Comparison of ENCODE assay signal across 8 cellular contexts in genomic region chr1:150574260-150575071, GRCh38. TPM values are rescaled to one million over a fixed set of nuclear protein-coding genes. Genes with fewer than 3 reads are reported as not detected.
DNase-seq lines count a peak whose midpoint lies in the region; ATAC-seq and TF ChIP-seq lines count a peak whose summit lies in the region.

No MANE protein-coding gene starts in this region.

- TF ChIP-seq EP300 in tibial nerve (IDR thresholded peaks at IDR 0.05): peak in 1 of 2 donors; percentile 23

- POLR2A ChIA-PET in activated naive CD8-positive, alpha-beta T cell treated with anti-CD3 and anti-CD28 coated beads, Interleukin-2, amount 10 ng/mL, durations not matched to agents 7 days and 5 days (lab: Charles Lee): interaction anchor here (0.8 to 13.3 kb wide), 4 partner anchors 10 to 45 kb away, joined by 3 to 1003 read pairs (median 8); no protein-coding TSS in a partner anchor

- peak; percentile 68 for TF ChIP-seq POLR2A in right lobe of liver (IDR thresholded peaks at IDR 0.05)
- no peak for TF ChIP-seq POLR2A in tibial nerve (IDR thresholded peaks at IDR 0.05)

- no peak for ATAC-seq in activated CD8-positive, alpha-beta memory T cell treated with anti-CD3 and anti-CD28 coated beads, Interleukin-2, amount 10 ng/mL, durations not matched to agents 7 days and 5 days
- ATAC-seq in activated naive CD8-positive, alpha-beta T cell treated with anti-CD3 and anti-CD28 coated beads, Interleukin-2, amount 10 ng/mL, durations not matched to agents 7 days and 5 days (ENCODE audit: low read depth): no peak
- ATAC-seq in right lobe of liver (no peak), HG03520 (IDR thresholded peaks at IDR 0.05; ENCODE audit: unreplicated experiment) (no peak)

- H3K9me3 Mint-ChIP-seq in activated CD8-positive, alpha-beta memory T cell treated with anti-CD3 and anti-CD28 coated beads, Interleukin-2, amount 10 ng/mL, durations not matched to agents 7 days and 5 days (ENCODE audit: low read depth): no peaks in the 10 kb centered on the region
- no peaks in the 10 kb centered on the region for H3K9me3 Mint-ChIP-seq in activated naive CD8-positive, alpha-beta T cell treated with anti-CD3 and anti-CD28 coated beads, Interleukin-2, amount 10 ng/mL, durations not matched to agents 7 days and 5 days

- H3K4me3 ChIP-seq in right lobe of liver: peak overlapping the region; percentile 61 to 99 (median 63)
- peak overlapping the region; percentile 82 to 98 (median 93) for H3K4me3 ChIP-seq in tibial nerve

- DNase-seq in activated CD8-positive, alpha-beta memory T cell treated with anti-CD3 and anti-CD28 coated beads, Interleukin-2, amount 10 ng/mL, durations not matched to agents 7 days and 5 days: no peak
- no peak for DNase-seq in activated CD8-positive, alpha-beta memory T cell treated with anti-CD3 and anti-CD28 coated beads, Interleukin-2, amount 50 U/mL, for 4 hours
- DNase-seq in activated naive CD8-positive, alpha-beta T cell treated with anti-CD3 and anti-CD28 coated beads, Interleukin-2, amount 10 ng/mL, durations not matched to agents 7 days and 5 days: no peak
- DNase-seq in right lobe of liver (no peak), tibial nerve (ENCODE audit: low spot score in 2 of 2) (no peak), posterior cingulate gyrus (no peak)
- no peak for DNase-seq in activated CD4-positive, alpha-beta T cell treated with anti-CD3 and anti-CD28 coated beads, Interleukin-2, amount 50 U/mL, for 48 hours

- 23% methylated on average over 6 of the region's 6 CpGs for WGBS in right lobe of liver (ENCODE audit: insufficient coverage, low coverage, low lambda C conversion rate, missing lambda C conversion rate)
- 47% methylated on average over 6 of the region's 6 CpGs for WGBS in tibial nerve, 2 donors

- H3K9me3 ChIP-seq in right lobe of liver (no peaks in the 10 kb centered on the region), tibial nerve (no peaks in the 10 kb centered on the region)

- intact Hi-C loops in right lobe of liver (cut with DNase I): loop anchor here (5.0 kb wide), 2 partner anchors 38 to 48 kb away; no protein-coding TSS in a partner anchor
- intact Hi-C loops in posterior cingulate gyrus (cut with DNase I): no loop called here

- H3K27me3 Mint-ChIP-seq in activated CD8-positive, alpha-beta memory T cell treated with anti-CD3 and anti-CD28 coated beads, Interleukin-2, amount 10 ng/mL, durations not matched to agents 7 days and 5 days: no peaks in the 10 kb centered on the region
- no peaks in the 10 kb centered on the region for H3K27me3 Mint-ChIP-seq in activated naive CD8-positive, alpha-beta T cell treated with anti-CD3 and anti-CD28 coated beads, Interleukin-2, amount 10 ng/mL, durations not matched to agents 7 days and 5 days

- peaks cover 58% of the 10 kb centered on the region for H3K4me1 Mint-ChIP-seq in activated CD8-positive, alpha-beta memory T cell treated with anti-CD3 and anti-CD28 coated beads, Interleukin-2, amount 10 ng/mL, durations not matched to agents 7 days and 5 days
- H3K4me1 Mint-ChIP-seq in activated naive CD8-positive, alpha-beta T cell treated with anti-CD3 and anti-CD28 coated beads, Interleukin-2, amount 10 ng/mL, durations not matched to agents 7 days and 5 days: peaks cover 49% of the 10 kb centered on the region

- H3K4me1 ChIP-seq in right lobe of liver: peaks cover 0 to 49% (median 20%) of the 10 kb centered on the region in 4 donors
- peaks cover 0 to 64% (median 54%) of the 10 kb centered on the region in 4 donors for H3K4me1 ChIP-seq in tibial nerve

- no peaks in the 10 kb centered on the region for H3K27me3 ChIP-seq in right lobe of liver
- no peaks in the 10 kb centered on the region for H3K27me3 ChIP-seq in tibial nerve

- peak overlapping the region; percentile 96 to 99 (median 99) for H3K27ac ChIP-seq in right lobe of liver
- H3K27ac ChIP-seq in tibial nerve: peak overlapping the region; percentile 97 to 100 (median 98)

- peak overlapping the region; percentile 99 for H3K4me3 Mint-ChIP-seq in activated CD8-positive, alpha-beta memory T cell treated with anti-CD3 and anti-CD28 coated beads, Interleukin-2, amount 10 ng/mL, durations not matched to agents 7 days and 5 days
- H3K4me3 Mint-ChIP-seq in activated naive CD8-positive, alpha-beta T cell treated with anti-CD3 and anti-CD28 coated beads, Interleukin-2, amount 10 ng/mL, durations not matched to agents 7 days and 5 days: peak overlapping the region; percentile 92

- H3K36me3 ChIP-seq in right lobe of liver: peaks cover 22 to 55% (median 43%) of the 10 kb centered on the region in 4 donors
- H3K36me3 ChIP-seq in tibial nerve: peaks cover 2 to 83% (median 8%) of the 10 kb centered on the region in 3 donors

- peaks cover 79% of the 10 kb centered on the region for H3K36me3 Mint-ChIP-seq in activated CD8-positive, alpha-beta memory T cell treated with anti-CD3 and anti-CD28 coated beads, Interleukin-2, amount 10 ng/mL, durations not matched to agents 7 days and 5 days
- peaks cover 79% of the 10 kb centered on the region for H3K36me3 Mint-ChIP-seq in activated naive CD8-positive, alpha-beta T cell treated with anti-CD3 and anti-CD28 coated beads, Interleukin-2, amount 10 ng/mL, durations not matched to agents 7 days and 5 days

- TF ChIP-seq CTCF in right lobe of liver (IDR thresholded peaks at IDR 0.05) (no peak), tibial nerve (IDR thresholded peaks at IDR 0.05) (no peak)

- peak overlapping the region; percentile 97 for H3K27ac Mint-ChIP-seq in activated CD8-positive, alpha-beta memory T cell treated with anti-CD3 and anti-CD28 coated beads, Interleukin-2, amount 10 ng/mL, durations not matched to agents 7 days and 5 days
- peak overlapping the region; percentile 95 for H3K27ac Mint-ChIP-seq in activated naive CD8-positive, alpha-beta T cell treated with anti-CD3 and anti-CD28 coated beads, Interleukin-2, amount 10 ng/mL, durations not matched to agents 7 days and 5 days

- CTCF ChIA-PET in activated CD8-positive, alpha-beta memory T cell treated with anti-CD3 and anti-CD28 coated beads, Interleukin-2, amount 10 ng/mL, durations not matched to agents 7 days and 5 days (lab: Charles Lee): interaction anchor here (1.6 to 15.0 kb wide), 2 partner anchors 12 to 46 kb away, joined by 4 to 297 read pairs; no protein-coding TSS in a partner anchor

RNA-seq across cellular contexts. Expression of gene MCL1, which starts 4.9 kb away (rescaled TPM):
- total RNA-seq in activated CD8-positive, alpha-beta memory T cell treated with anti-CD3 and anti-CD28 coated beads, Interleukin-2, amount 10 ng/mL, durations not matched to agents 7 days and 5 days: 100 to 1,000 TPM; 373 to 408 TPM
- total RNA-seq in activated naive CD8-positive, alpha-beta T cell treated with anti-CD3 and anti-CD28 coated beads, Interleukin-2, amount 10 ng/mL, durations not matched to agents 7 days and 5 days: 100 to 1,000 TPM; 302 to 303 TPM
- total RNA-seq in right lobe of liver (100 to 1,000 TPM in 5 of 6 experiments, 10 to 100 TPM in 1; 83.6 to 266 (median 158) TPM), tibial nerve (100 to 1,000 TPM; 235 to 306 (median 258) TPM)

RNA-seq across cellular contexts. Expression of gene ADAMTSL4, which starts 25.3 kb away (rescaled TPM):
- under 1 TPM; 0.18 to 0.35 TPM for total RNA-seq in activated CD8-positive, alpha-beta memory T cell treated with anti-CD3 and anti-CD28 coated beads, Interleukin-2, amount 10 ng/mL, durations not matched to agents 7 days and 5 days
- under 1 TPM; 0.11 to 0.30 TPM for total RNA-seq in activated naive CD8-positive, alpha-beta T cell treated with anti-CD3 and anti-CD28 coated beads, Interleukin-2, amount 10 ng/mL, durations not matched to agents 7 days and 5 days
- total RNA-seq in right lobe of liver (10 to 100 TPM; 20.5 to 35.2 (median 31.5) TPM), tibial nerve (100 to 1,000 TPM in 2 of 4 donors, 10 to 100 TPM in 2; 54.4 to 132 (median 93.2) TPM)

RNA-seq across cellular contexts. Expression of gene ENSA, which starts 54.9 kb away (rescaled TPM):
- total RNA-seq in activated CD8-positive, alpha-beta memory T cell treated with anti-CD3 and anti-CD28 coated beads, Interleukin-2, amount 10 ng/mL, durations not matched to agents 7 days and 5 days: 100 to 1,000 TPM; 202 to 252 TPM
- 100 to 1,000 TPM; 161 to 172 TPM for total RNA-seq in activated naive CD8-positive, alpha-beta T cell treated with anti-CD3 and anti-CD28 coated beads, Interleukin-2, amount 10 ng/mL, durations not matched to agents 7 days and 5 days
- total RNA-seq in right lobe of liver (100 to 1,000 TPM in 2 of 6 experiments, 10 to 100 TPM in 4; 60.4 to 166 (median 71.2) TPM), tibial nerve (100 to 1,000 TPM; 120 to 331 (median 231) TPM)

RNA-seq across cellular contexts. Expression of gene FALEC, which starts 58.9 kb away (rescaled TPM):
- under 1 TPM in 1 of 2 experiments, not detected in 1; 0.59 TPM for total RNA-seq in activated CD8-positive, alpha-beta memory T cell treated with anti-CD3 and anti-CD28 coated beads, Interleukin-2, amount 10 ng/mL, durations not matched to agents 7 days and 5 days
- under 1 TPM; 0.58 to 0.60 TPM for total RNA-seq in activated naive CD8-positive, alpha-beta T cell treated with anti-CD3 and anti-CD28 coated beads, Interleukin-2, amount 10 ng/mL, durations not matched to agents 7 days and 5 days
- not detected for total RNA-seq in right lobe of liver
- not detected for total RNA-seq in tibial nerve

Comparison
In these comparisons a context has a peak if more than half of its experiments do, and no peak if none do; other contexts are left out.
1. RNA of gene ADAMTSL4, which starts 25.3 kb away (total RNA-seq): 54.4 to 132 TPM in tibial nerve and 20.5 to 35.2 TPM in right lobe of liver; 0.18 to 0.35 TPM in activated CD8-positive, alpha-beta memory T cell treated with anti-CD3 and anti-CD28 coated beads, Interleukin-2, amount 10 ng/mL, durations not matched to agents 7 days and 5 days and 0.11 to 0.30 TPM in activated naive CD8-positive, alpha-beta T cell treated with anti-CD3 and anti-CD28 coated beads, Interleukin-2, amount 10 ng/mL, durations not matched to agents 7 days and 5 days; every median in the first group is over 10 times any median in the second.